9 cellular contexts compared by ENCODE assay signal in the genomic region with DNA sequence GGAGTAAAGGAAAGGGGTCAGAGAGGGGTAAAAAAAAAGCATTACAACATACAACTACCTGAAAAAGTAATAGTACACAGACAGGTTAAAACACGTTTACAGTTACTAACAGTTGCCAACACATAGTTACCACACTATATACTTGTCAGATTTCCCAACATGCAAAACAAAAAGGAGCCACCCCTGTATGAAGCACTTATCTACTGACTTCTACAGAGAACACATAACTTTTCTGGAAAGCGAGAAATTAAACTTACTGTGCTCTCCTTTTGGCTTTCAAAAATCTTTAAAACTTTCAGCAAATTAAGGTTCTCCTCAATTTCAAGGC. TPM values are rescaled to one million over a fixed set of nuclear protein-coding genes. Genes with fewer than 3 reads are reported as not detected.
DNase-seq lines count a peak whose midpoint lies in the region; TF ChIP-seq lines count a peak whose summit lies in the region.
"Had no signal": no experiment of that assay in that cellular context is flagged by ENCODE, and none has a peak within 500 bp of the region (broad histone marks: within the 10 kb centered on the region; RNA-seq: fewer than 3 reads in every experiment).

No MANE protein-coding gene starts in this region.

- CTCF ChIA-PET in activated CD4-positive, alpha-beta T cell treated with anti-CD3 and anti-CD28 coated beads, Interleukin-2, amount 10 ng/mL, durations not matched to agents 7 days and 5 days (lab: Charles Lee): no interaction called here

- no peaks in the 10 kb centered on the region for H3K36me3 ChIP-seq in stomach smooth muscle (ENCODE audit: control insufficient read depth in 2 of 2, insufficient read depth in 2 of 2, low read length in 2 of 2)

- POLR2A ChIA-PET in activated CD4-positive, alpha-beta T cell treated with anti-CD3 and anti-CD28 coated beads, Interleukin-2, amount 10 ng/mL, durations not matched to agents 7 days and 5 days (lab: Charles Lee): no interaction called here

- no peak overlapping the region for H3K27ac ChIP-seq in stomach smooth muscle (ENCODE audit: low read length)
- H3K27ac ChIP-seq: C4-2B had no signal

- H3K36me3 Mint-ChIP-seq in activated CD4-positive, alpha-beta T cell treated with anti-CD3 and anti-CD28 coated beads, Interleukin-2, amount 10 ng/mL, durations not matched to agents 7 days and 5 days (ENCODE audit: low read depth): peaks cover 14% of the 10 kb centered on the region

- H3K27ac Mint-ChIP-seq in activated CD4-positive, alpha-beta T cell treated with anti-CD3 and anti-CD28 coated beads, Interleukin-2, amount 10 ng/mL, durations not matched to agents 7 days and 5 days: peak overlapping the region; percentile 94

- TF ChIP-seq CTCF in WI38 (IDR thresholded peaks at IDR 0.05; ENCODE audit: low read depth, low read length) (no peak), foreskin fibroblast (IDR thresholded peaks at IDR 0.05; ENCODE audit: low read depth, low read length) (no peak)

- peaks cover 47% of the 10 kb centered on the region for H3K4me1 Mint-ChIP-seq in activated CD4-positive, alpha-beta T cell treated with anti-CD3 and anti-CD28 coated beads, Interleukin-2, amount 10 ng/mL, durations not matched to agents 7 days and 5 days

- no peaks in the 10 kb centered on the region for H3K9me3 ChIP-seq in stomach smooth muscle (ENCODE audit: control insufficient read depth in 2 of 2, low read length in 2 of 2)

- no peaks in the 10 kb centered on the region for H3K4me1 ChIP-seq in stomach smooth muscle (ENCODE audit: control insufficient read depth, insufficient read depth, low read length)

- peak overlapping the region; percentile 90 for H3K4me3 ChIP-seq in WI38 (ENCODE audit: low read depth, low read length)
- H3K4me3 ChIP-seq in foreskin fibroblast (ENCODE audit: low read depth in 1 of 2, low read length in 2 of 2): peak overlapping the region; percentile 91 to 97
- H3K4me3 ChIP-seq in stomach smooth muscle (ENCODE audit: low read length in 2 of 2): peak overlapping the region; percentile 86 to 94

- H3K4me3 Mint-ChIP-seq in activated CD4-positive, alpha-beta T cell treated with anti-CD3 and anti-CD28 coated beads, Interleukin-2, amount 10 ng/mL, durations not matched to agents 7 days and 5 days: peak overlapping the region; percentile 96

- no peak for DNase-seq in activated CD4-positive, alpha-beta T cell treated with anti-CD3 and anti-CD28 coated beads, Interleukin-2, amount 10 ng/mL, durations not matched to agents 7 days and 5 days
- no peak for DNase-seq in activated CD4-positive, alpha-beta T cell treated with anti-CD3 and anti-CD28 coated beads, Interleukin-2, amount 50 U/mL, for 4 hours
- DNase-seq in foreskin fibroblast (peak in 1 of 2 donors; percentile 29), inferior parietal cortex (ENCODE audit: extremely low spot score) (no peak)
- no peak for DNase-seq in stimulated activated CD4-positive, alpha-beta T cell treated with anti-CD3 and anti-CD28 coated beads, Interleukin-1b, Interleukin-23, amount 100 ng/mL, for 48 hours
- DNase-seq in stimulated activated CD4-positive, alpha-beta T cell treated with anti-CD3 and anti-CD28 coated beads, Interleukin-2, amount 100 ng/mL, for 24 hours: no peak

- no peaks in the 10 kb centered on the region for H3K9me3 Mint-ChIP-seq in activated CD4-positive, alpha-beta T cell treated with anti-CD3 and anti-CD28 coated beads, Interleukin-2, amount 10 ng/mL, durations not matched to agents 7 days and 5 days

- peaks cover 7% of the 10 kb centered on the region for H3K27me3 Mint-ChIP-seq in activated CD4-positive, alpha-beta T cell treated with anti-CD3 and anti-CD28 coated beads, Interleukin-2, amount 10 ng/mL, durations not matched to agents 7 days and 5 days

- peak overlapping the region in 1 of 2 donors; percentile 88 for H3K9ac ChIP-seq in stomach smooth muscle (ENCODE audit: low read length in 2 of 2)

- H3K27me3 ChIP-seq in stomach smooth muscle (ENCODE audit: control insufficient read depth in 1 of 2, insufficient read depth in 2 of 2, low read length in 2 of 2): no peaks in the 10 kb centered on the region

RNA-seq across cellular contexts. Expression of gene ABI1, which starts 2.1 kb away (rescaled TPM):
- 10 to 100 TPM; 59.7 to 65.2 TPM for total RNA-seq in activated CD4-positive, alpha-beta T cell treated with anti-CD3 and anti-CD28 coated beads, Interleukin-2, amount 10 ng/mL, durations not matched to agents 7 days and 5 days
